Comparison of ENCODE assay signal across 8 cellular contexts in genomic region chr1:239989990-239990389, GRCh38.
"Had no signal": no experiment of that assay in that cellular context is flagged by ENCODE, and none has a peak within 500 bp of the region (broad histone marks: within the 10 kb centered on the region; RNA-seq: fewer than 3 reads in every experiment).

No MANE protein-coding gene starts in this region.

- FAIRE-seq: G401.6, GM12878, GM12891, GM12892, GM18507, GM19239 had no signal

- H3K4me3 ChIP-seq: GM12878 had no signal

- DNase-seq: GDM1, GF-D8 had no signal
